14 cellular contexts compared by ENCODE assay signal in the genomic region with DNA sequence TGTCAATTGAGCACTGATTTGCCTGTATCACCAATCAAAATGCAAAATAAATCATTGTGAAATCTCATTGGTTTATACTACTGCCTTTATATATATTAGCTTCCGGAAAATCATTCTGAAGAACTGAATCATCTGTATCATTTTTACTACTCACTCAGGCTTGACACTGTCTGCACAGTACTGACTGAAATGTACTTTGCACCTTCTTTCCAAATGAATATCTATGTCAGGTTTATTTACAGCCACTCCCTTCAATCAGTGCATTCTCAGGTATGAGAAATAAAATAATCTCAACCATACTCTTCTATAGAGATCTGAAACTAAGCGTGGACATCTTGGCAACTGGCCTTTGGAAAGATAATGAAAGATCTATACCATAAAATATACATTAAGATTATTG. TPM values are rescaled to one million over a fixed set of nuclear protein-coding genes. Genes with fewer than 3 reads are reported as not detected.
A peak's percentile ranks its signal among the peaks of the same experiment; 100 is the strongest.
DNase-seq lines count a peak whose midpoint lies in the region; ATAC-seq and TF ChIP-seq lines count a peak whose summit lies in the region.
"Had no signal": no experiment of that assay in that cellular context is flagged by ENCODE, and none has a peak within 500 bp of the region (broad histone marks: within the 10 kb centered on the region; RNA-seq: fewer than 3 reads in every experiment).

No MANE protein-coding gene starts in this region.

- ATAC-seq in mucosa of descending colon (peak; percentile 70), Right ventricle myocardium superior (ENCODE audit: poor library complexity) (no peak), GM18868 (IDR thresholded peaks at IDR 0.05; ENCODE audit: unreplicated experiment) (no peak)

- no peak for TF ChIP-seq CTCF in mucosa of descending colon (IDR thresholded peaks at IDR 0.05)

- H3K4me1 ChIP-seq in ectodermal cell (ENCODE audit: control insufficient read depth, insufficient read depth, low read length), result no peaks in the 10 kb centered on the region
- H3K4me1 ChIP-seq in mucosa of descending colon (ENCODE audit: low read depth), result peaks cover 7% of the 10 kb centered on the region

- H3K4me3 ChIP-seq in ectodermal cell (ENCODE audit: insufficient read depth, low read depth, low read length) (peak overlapping the region; percentile 2), mucosa of descending colon (no peak overlapping the region)

- H3K36me3 ChIP-seq in ectodermal cell (ENCODE audit: control insufficient read depth, insufficient read depth, low read length), result no peaks in the 10 kb centered on the region
- no peaks in the 10 kb centered on the region for H3K36me3 ChIP-seq in mucosa of descending colon (ENCODE audit: low read depth)

- H3K9me3 ChIP-seq in ectodermal cell (ENCODE audit: control insufficient read depth, low read length) (no peaks in the 10 kb centered on the region), mucosa of descending colon (no peaks in the 10 kb centered on the region)

- DNase-seq in NCI-H748 (lab: John Stamatoyannopoulos, UW; ENCODE audit: unreplicated experiment) (peak; percentile 29), mucosa of descending colon (peak in 1 of 3 donors; percentile 21), superior temporal gyrus (ENCODE audit: extremely low spot score) (peak; percentile 41), Right ventricle myocardium superior (no peak), retina (no peak)
- DNase-seq: CD4-positive, alpha-beta T cell; DMS79; GOT3; NCI-H2171; NCI-H446 treated with DMSO at 0.1 percent for 48 hours had no signal

- intact Hi-C loops in mucosa of descending colon (cut with DNase I, micrococcal nuclease) (no loop called here), Right ventricle myocardium superior (cut with DNase I) (no loop called here)

- WGBS in ectodermal cell, 2 experiments, result 90 to 100% methylated on average over 1 of the region's 2 CpGs

- H3K27me3 ChIP-seq in ectodermal cell (ENCODE audit: control insufficient read depth, insufficient read depth, low read length, poor library complexity, severe bottlenecking), result peaks cover 5% of the 10 kb centered on the region

- H3K27ac ChIP-seq in ectodermal cell (ENCODE audit: insufficient read depth, low read depth, low read length, poor library complexity, severe bottlenecking), result no peak overlapping the region

RNA-seq across cellular contexts. Expression of a gene that starts 2.7 kb away (rescaled TPM):
- polyA plus RNA-seq in ectodermal cell (2013, experiment 1 of 4), result 13.3 TPM
- polyA plus RNA-seq in ectodermal cell (2013, experiment 2 of 4), result 9.1 TPM
- polyA plus RNA-seq in ectodermal cell (2013, experiment 3 of 4), result 11.6 TPM
- polyA plus RNA-seq in ectodermal cell (2013, experiment 4 of 4), result 12.6 TPM
- 1 to 10 TPM in 2 of 3 donors, under 1 TPM in 1; 0.82 to 2.9 (median 1.1) TPM for total RNA-seq in mucosa of descending colon
- not detected for total RNA-seq in Right ventricle myocardium superior
- total RNA-seq: Calu3; CD4-positive, alpha-beta T cell; G401 had no signal

Comparison
In these comparisons a context has a peak if more than half of its experiments do, and no peak if none do; other contexts are left out.
1. DNase-seq: peak in NCI-H748 (single experiment) and superior temporal gyrus (single experiment); none in Right ventricle myocardium superior (single experiment) and retina (single experiment).